Comparison of ENCODE assay signal across 8 cellular contexts in the genomic region with DNA sequence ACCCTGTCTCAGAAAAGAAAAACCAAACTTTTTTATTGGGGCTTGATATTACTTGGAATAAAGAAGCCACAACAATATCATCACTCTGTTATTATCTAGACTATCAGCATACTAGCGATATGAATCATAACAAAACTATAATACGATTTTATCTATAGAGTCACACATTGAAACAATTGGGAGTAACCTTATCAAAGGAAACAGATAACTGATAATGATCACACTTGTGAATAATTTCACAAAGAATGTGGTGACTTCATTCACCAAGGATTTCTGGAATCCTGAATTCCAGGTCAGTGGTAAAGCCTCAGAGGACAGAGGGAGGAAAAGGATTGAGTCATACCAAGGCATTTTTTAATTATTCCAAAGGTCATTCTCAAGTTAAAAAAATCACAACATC. TPM values are rescaled to one million over a fixed set of nuclear protein-coding genes. Genes with fewer than 3 reads are reported as not detected.
DNase-seq lines count a peak whose midpoint lies in the region; ATAC-seq and TF ChIP-seq lines count a peak whose summit lies in the region.

No MANE protein-coding gene starts in this region.

- CTCF ChIA-PET in HCT116 (lab: Charles Lee), result no interaction called here

- RAD21 ChIA-PET in HCT116 (lab: Charles Lee; ENCODE audit: low non-redundant PET in 1 of 2, low total read pairs in 2 of 2, uncharacterized antibody in 2 of 2, unreplicated experiment in 2 of 2), result no interaction called here

- BruUV-seq in HCT116 (replicated peaks; lab: Mats Ljungman, UMichigan), result no TSS peak

- H3K4me3 Mint-ChIP-seq in T-helper 17 cell, result no peak overlapping the region

- TF ChIP-seq RAD21 in HCT116 (IDR thresholded peaks at IDR 0.05; ENCODE audit: low read depth), result peak; percentile 20; the same call in 1 of the 2 replicates

- H3K9me3 ChIP-seq in HCT116 (ENCODE audit: control insufficient read depth in 1 of 2, insufficient read depth in 1 of 2, low read depth in 1 of 2, low read length in 2 of 2), result no peaks in the 10 kb centered on the region
- H3K9me3 ChIP-seq in T-helper 17 cell (ENCODE audit: control insufficient read depth, low read length, poor library complexity, severe bottlenecking), result no peaks in the 10 kb centered on the region
- H3K9me3 ChIP-seq in gastrocnemius medialis, result no peaks in the 10 kb centered on the region

- in situ Hi-C loops in gastrocnemius medialis (cut with MboI; ENCODE audit: low sequenced_read_pairs in 4 of 4), result no loop called here

- no peaks in the 10 kb centered on the region for H3K27me3 ChIP-seq in HCT116 (ENCODE audit: insufficient read depth, low read length)
- H3K27me3 ChIP-seq in foreskin keratinocyte, result no peaks in the 10 kb centered on the region
- no peaks in the 10 kb centered on the region for H3K27me3 ChIP-seq in gastrocnemius medialis

- H3K36me3 Mint-ChIP-seq in T-helper 17 cell (ENCODE audit: low read depth), result no peaks in the 10 kb centered on the region

- TF ChIP-seq POLR2A in HCT116 (IDR thresholded peaks at IDR 0.05; ENCODE audit: borderline replicate concordance, extremely low read depth, insufficient read depth, insufficient read length) (no peak), gastrocnemius medialis (IDR thresholded peaks at IDR 0.05) (no peak), erythroblast (IDR thresholded peaks at IDR 0.05; ENCODE audit: low read length) (no peak)

- H3K9ac ChIP-seq in HCT116 (ENCODE audit: low read length), result peak overlapping the region; percentile 66

- intact Hi-C loops in HCT116 (cut with micrococcal nuclease), result loop anchor here (5.0 kb wide), 1 partner anchor 33 kb away; the partner anchor contains the start of gene NMT2
- intact Hi-C loops in gastrocnemius medialis (cut with DNase I; ENCODE audit: low total_unique reads), result no loop called here

- POLR2A ChIA-PET in HCT116 (lab: Charles Lee), result no interaction called here

- H4K20me1 ChIP-seq in HCT116 (ENCODE audit: insufficient read depth), result no peaks in the 10 kb centered on the region

- H3K4me1 ChIP-seq in HCT116 (ENCODE audit: control insufficient read depth in 1 of 2, insufficient read depth in 2 of 2, low read length in 2 of 2) (peaks cover 46 to 88% of the 10 kb centered on the region in 2 experiments), foreskin keratinocyte (peaks cover 31% of the 10 kb centered on the region), gastrocnemius medialis (peaks cover 0 to 7% of the 10 kb centered on the region in 2 donors)

- H3K36me3 ChIP-seq in HCT116 (ENCODE audit: control insufficient read depth in 1 of 2, insufficient read depth in 2 of 2, low read length in 2 of 2) (0 out of 4 replicates have a peak, but pooled peaks cover 0 to 5% of the 10 kb centered on the region in 2 experiments), gastrocnemius medialis (no peaks in the 10 kb centered on the region)

- H3K4me1 Mint-ChIP-seq in T-helper 17 cell, result peaks cover 40% of the 10 kb centered on the region

- H3K4me2 ChIP-seq in HCT116 (ENCODE audit: low read length), result peak overlapping the region; percentile 74

- H3K79me2 ChIP-seq in HCT116 (ENCODE audit: insufficient read depth, low read length), result no peaks in the 10 kb centered on the region

- peak overlapping the region; percentile 91; the same call in 1 of the 2 replicates for H3K27ac ChIP-seq in HCT116 (ENCODE audit: low read depth, low read length)
- H3K27ac ChIP-seq in foreskin keratinocyte, result no peak overlapping the region
- H3K27ac ChIP-seq in gastrocnemius medialis, result peak overlapping the region; percentile 5 to 54 (median 27)

- no peak overlapping the region for H2AFZ ChIP-seq in HCT116 (ENCODE audit: low read depth, low read length, poor library complexity, severe bottlenecking)

- no peak for TF ChIP-seq CTCF in HCT116 (IDR thresholded peaks at IDR 0.05 in 2 of 3, conservative IDR thresholded peaks at IDR 0.05 in 1 of 3; ENCODE audit: borderline replicate concordance in 1 of 3, insufficient read depth in 1 of 3, low read depth in 2 of 3, low read length in 2 of 3)
- no peak for TF ChIP-seq CTCF in foreskin keratinocyte (conservative IDR thresholded peaks at IDR 0.05)
- TF ChIP-seq CTCF in gastrocnemius medialis (IDR thresholded peaks at IDR 0.05 in 4 of 5, conservative IDR thresholded peaks at IDR 0.05 in 1 of 5), result no peak

- DNase-seq in HCT116 (ENCODE audit: low read depth, low spot score) (peak; percentile 90), T-helper 17 cell (no peak), foreskin keratinocyte (peak; percentile 93 to 96), gastrocnemius medialis (no peak), NOMO-1 (lab: John Stamatoyannopoulos, UW; ENCODE audit: unreplicated experiment in 2 of 2) (no peak), erythroblast (lab: John Stamatoyannopoulos, UW) (no peak)
- no peak for DNase-seq in activated naive CD4-positive, alpha-beta T cell treated with anti-CD3 and anti-CD28 coated beads, Interleukin-2, amount 50 U/mL, for 16 hours

- H3K27ac Mint-ChIP-seq in T-helper 17 cell, result peak overlapping the region; percentile 56

- no peaks in the 10 kb centered on the region for H3K9me2 ChIP-seq in HCT116 (ENCODE audit: insufficient read depth)

- no peaks in the 10 kb centered on the region for H3K27me3 Mint-ChIP-seq in T-helper 17 cell

- peak; percentile 79 for ATAC-seq in HCT116
- ATAC-seq in T-helper 17 cell, result no peak
- ATAC-seq in foreskin keratinocyte, result peak; percentile 92
- peak; percentile 56 to 70 for ATAC-seq in gastrocnemius medialis
- no peak for ATAC-seq in GM21786 (IDR thresholded peaks at IDR 0.05; ENCODE audit: unreplicated experiment)

- H3K4me3 ChIP-seq in HCT116 (replicated peaks in 1 of 2; ENCODE audit: low read depth in 1 of 2, low read length in 2 of 2) (peak overlapping the region in 1 of 2 experiments; percentile 36; a peak in 1 of 4 replicates), gastrocnemius medialis (no peak overlapping the region)

TF ChIP-seq in HCT116, 20 proteins besides CTCF, POLR2A, EP300 and RAD21 (continues in another document):
- TF ChIP-seq ELF1 (IDR thresholded peaks at IDR 0.05; ENCODE audit: borderline replicate concordance, low read depth), result no peak; the same call in 1 of the 2 replicates
- TF ChIP-seq EGR1 (IDR thresholded peaks at IDR 0.05; ENCODE audit: low read depth), result no peak
- TF ChIP-seq ZNF274 (IDR thresholded peaks at IDR 0.05; ENCODE audit: low read depth, low read length), result no peak
- TF ChIP-seq TCF7L2 (IDR thresholded peaks at IDR 0.05; ENCODE audit: borderline replicate concordance, extremely low read depth, insufficient read depth, insufficient read length), result peak; percentile 67
- TF ChIP-seq REST (IDR thresholded peaks at IDR 0.05; ENCODE audit: low read depth), result no peak
- peak; percentile 66; the same call in 1 of the 2 replicates for TF ChIP-seq POLR2AphosphoS5 (IDR thresholded peaks at IDR 0.05; ENCODE audit: low read depth, low read length)
- peak; percentile 80 for TF ChIP-seq SRF (IDR thresholded peaks at IDR 0.05; ENCODE audit: low read depth)
- peak; percentile 99 for TF ChIP-seq FOSL1 (IDR thresholded peaks at IDR 0.05; ENCODE audit: low read depth)
- peak; percentile 34 for TF ChIP-seq YY1 (IDR thresholded peaks at IDR 0.05; ENCODE audit: extremely low read depth, insufficient replicate concordance, low read depth, low read length)
- TF ChIP-seq SP1 (IDR thresholded peaks at IDR 0.05; ENCODE audit: low read depth), result peak; percentile 96
- TF ChIP-seq CEBPB (IDR thresholded peaks at IDR 0.05; ENCODE audit: low read depth), result peak; percentile 87
- TF ChIP-seq ATF3 (IDR thresholded peaks at IDR 0.05), result peak; percentile 90

RNA-seq across cellular contexts. Expression of gene NMT2, which starts 32.1 kb away (rescaled TPM):
- 26.1 TPM for total RNA-seq in HCT116 (2021; ENCODE audit: unreplicated experiment)
- polyA plus RNA-seq in HCT116 (2012), result 12.1 and 13.1 TPM in 2 replicates
- 10 to 100 TPM; 42.2 to 42.9 TPM for total RNA-seq in T-helper 17 cell
- 14.5 and 16.5 TPM in 2 replicates for total RNA-seq in foreskin keratinocyte
- polyA plus RNA-seq in foreskin keratinocyte, result 9.2 and 10.4 TPM in 2 replicates
- 10 to 100 TPM in 1 of 4 donors, 1 to 10 TPM in 3; 6.0 to 10.3 (median 8.2) TPM for total RNA-seq in gastrocnemius medialis

Comparison
In these comparisons a context has a peak if more than half of its experiments do, and no peak if none do; other contexts are left out.
1. ATAC-seq: peak in HCT116 (single experiment), foreskin keratinocyte (single experiment) and gastrocnemius medialis (2 of 2); none in T-helper 17 cell (single experiment) and GM21786 (single experiment).
2. DNase-seq: peak in HCT116 (single experiment) and foreskin keratinocyte (2 of 2); none in T-helper 17 cell (0 of 3), gastrocnemius medialis (0 of 2), activated naive CD4-positive, alpha-beta T cell treated with anti-CD3 and anti-CD28 coated beads, Interleukin-2, amount 50 U/mL, for 16 hours (single experiment), NOMO-1 (0 of 2) and erythroblast (0 of 2).